10 cellular contexts compared by ENCODE assay signal in the genomic region with DNA sequence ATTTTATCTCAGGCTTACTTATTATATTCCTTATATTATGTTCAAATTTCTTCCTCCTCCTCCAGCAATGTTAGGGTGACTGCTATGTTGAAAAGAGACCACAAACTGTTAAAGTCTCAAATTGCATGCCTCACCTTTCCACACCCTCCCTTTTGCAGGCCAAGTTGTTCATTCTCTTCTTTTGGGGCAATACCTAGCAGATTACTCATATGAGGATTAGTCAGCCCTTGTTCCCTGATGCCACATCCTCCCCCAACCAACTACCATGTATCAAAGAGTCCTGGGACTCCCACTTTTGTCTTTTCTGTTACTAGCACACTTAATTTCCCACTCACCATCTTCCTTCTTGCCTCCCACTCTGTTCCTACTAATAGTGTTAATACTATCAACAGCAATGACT.
DNase-seq lines count a peak whose midpoint lies in the region; ATAC-seq and TF ChIP-seq lines count a peak whose summit lies in the region.
"Had no signal": no experiment of that assay in that cellular context is flagged by ENCODE, and none has a peak within 500 bp of the region (broad histone marks: within the 10 kb centered on the region; RNA-seq: fewer than 3 reads in every experiment).

No MANE protein-coding gene starts in this region.

- H3K9me3 Mint-ChIP-seq in activated naive CD4-positive, alpha-beta T cell treated with anti-CD3 and anti-CD28 coated beads for 36 hours: no peaks in the 10 kb centered on the region
- no peaks in the 10 kb centered on the region for H3K9me3 Mint-ChIP-seq in activated naive CD4-positive, alpha-beta T cell treated with anti-CD3 and anti-CD28 coated beads, Interleukin-2, amount 10 ng/mL, durations not matched to agents 7 days and 5 days
- H3K9me3 Mint-ChIP-seq in stimulated activated naive CD8-positive, alpha-beta T cell treated with anti-CD3 and anti-CD28 coated beads, Interleukin-15, amount 100 ng/mL, for 72 hours: peaks cover 7 to 12% of the 10 kb centered on the region in 2 donors

- H3K14ac ChIP-seq in trophoblast cell (ENCODE audit: low read length): no peak overlapping the region

- CTCF ChIA-PET in activated naive CD4-positive, alpha-beta T cell treated with anti-CD3 and anti-CD28 coated beads for 36 hours (lab: Charles Lee): no interaction called here
- CTCF ChIA-PET in activated naive CD4-positive, alpha-beta T cell treated with anti-CD3 and anti-CD28 coated beads, Interleukin-2, amount 10 ng/mL, durations not matched to agents 7 days and 5 days (lab: Charles Lee): no interaction called here

- H2BK120ac ChIP-seq in trophoblast cell (ENCODE audit: insufficient read depth, low read length, poor library complexity): no peak overlapping the region

- peak; percentile 81 for ATAC-seq in stimulated activated naive CD8-positive, alpha-beta T cell treated with anti-CD3 and anti-CD28 coated beads, Interleukin-15, amount 100 ng/mL, for 72 hours
- ATAC-seq in HG03139 (IDR thresholded peaks at IDR 0.05; ENCODE audit: unreplicated experiment): no peak

- H3K4me1 Mint-ChIP-seq in activated naive CD4-positive, alpha-beta T cell treated with anti-CD3 and anti-CD28 coated beads for 36 hours (ENCODE audit: low read depth): no peaks in the 10 kb centered on the region
- H3K4me1 Mint-ChIP-seq in activated naive CD4-positive, alpha-beta T cell treated with anti-CD3 and anti-CD28 coated beads, Interleukin-2, amount 10 ng/mL, durations not matched to agents 7 days and 5 days: no peaks in the 10 kb centered on the region
- H3K4me1 Mint-ChIP-seq in stimulated activated naive CD8-positive, alpha-beta T cell treated with anti-CD3 and anti-CD28 coated beads, Interleukin-15, amount 100 ng/mL, for 72 hours: no peaks in the 10 kb centered on the region

- H3K4ac ChIP-seq in trophoblast cell (ENCODE audit: low read depth, low read length): no peak overlapping the region

- no peak overlapping the region for H2AFZ ChIP-seq in trophoblast cell (ENCODE audit: insufficient read depth, low read length, poor library complexity)

- intact Hi-C loops in activated naive CD4-positive, alpha-beta T cell treated with anti-CD3 and anti-CD28 coated beads for 36 hours (cut with micrococcal nuclease): loop anchor here (10.0 kb wide), 1 partner anchor 1214 kb away; a partner anchor contains a TSS

- H3K23ac ChIP-seq in trophoblast cell (ENCODE audit: low read length): no peak overlapping the region

- H3K4me3 Mint-ChIP-seq in activated naive CD4-positive, alpha-beta T cell treated with anti-CD3 and anti-CD28 coated beads for 36 hours: no peak overlapping the region
- H3K4me3 Mint-ChIP-seq in activated naive CD4-positive, alpha-beta T cell treated with anti-CD3 and anti-CD28 coated beads, Interleukin-2, amount 10 ng/mL, durations not matched to agents 7 days and 5 days: no peak overlapping the region
- H3K4me3 Mint-ChIP-seq in stimulated activated naive CD8-positive, alpha-beta T cell treated with anti-CD3 and anti-CD28 coated beads, Interleukin-15, amount 100 ng/mL, for 72 hours: no peak overlapping the region

- no peak overlapping the region for H3K4me2 ChIP-seq in trophoblast cell (ENCODE audit: low read length)

- no peaks in the 10 kb centered on the region for H3K36me3 ChIP-seq in brain microvascular endothelial cell (replicated peaks)
- H3K36me3 ChIP-seq in trophoblast cell (ENCODE audit: control insufficient read depth in 1 of 2, insufficient read depth in 2 of 2, low read length in 2 of 2): no peaks in the 10 kb centered on the region

- H3K9ac ChIP-seq in trophoblast cell (ENCODE audit: low read length): no peak overlapping the region

- peak; percentile 14 for DNase-seq in activated naive CD4-positive, alpha-beta T cell treated with anti-CD3 and anti-CD28 coated beads for 36 hours
- no peak for DNase-seq in activated naive CD4-positive, alpha-beta T cell treated with anti-CD3 and anti-CD28 coated beads, Interleukin-2, amount 10 ng/mL, durations not matched to agents 7 days and 5 days
- DNase-seq in HS-5 (ENCODE audit: low read depth): peak; percentile 82
- DNase-seq in brain microvascular endothelial cell: peak; percentile 61
- no peak for DNase-seq in stimulated activated naive CD8-positive, alpha-beta T cell treated with anti-CD3 and anti-CD28 coated beads, Interleukin-15, amount 100 ng/mL, for 72 hours
- DNase-seq in trophoblast cell: no peak
- no peak for DNase-seq in germinal center (ENCODE audit: low spot score)
- DNase-seq: AML-193, H7 had no signal

- no peak for TF ChIP-seq CTCF in brain microvascular endothelial cell (IDR thresholded peaks at IDR 0.05; ENCODE audit: low read depth, low read length, missing control alignments)

- no peaks in the 10 kb centered on the region for H3K79me2 ChIP-seq in trophoblast cell (ENCODE audit: control insufficient read depth, insufficient read depth, low read length, poor library complexity)

- in situ Hi-C loops in brain microvascular endothelial cell (cut with HindIII; ENCODE audit: low pct_ligation_motif_present, low sequenced_read_pairs): no loop called here

- H3K18ac ChIP-seq in trophoblast cell (ENCODE audit: low read length): no peak overlapping the region

- no peak overlapping the region for H2BK12ac ChIP-seq in trophoblast cell (ENCODE audit: low read length)

- H3K27ac ChIP-seq in brain microvascular endothelial cell: no peak overlapping the region
- no peak overlapping the region for H3K27ac ChIP-seq in trophoblast cell (ENCODE audit: low read depth, low read length)

- H3K9me3 ChIP-seq in trophoblast cell (ENCODE audit: insufficient read depth, low read depth, low read length): no peaks in the 10 kb centered on the region

- H3K27me3 ChIP-seq in brain microvascular endothelial cell (replicated peaks): no peaks in the 10 kb centered on the region
- no peaks in the 10 kb centered on the region for H3K27me3 ChIP-seq in trophoblast cell (ENCODE audit: insufficient read depth, low read length)

- no peak overlapping the region for H4K12ac ChIP-seq in trophoblast cell (ENCODE audit: low read depth, low read length)

- H4K91ac ChIP-seq in trophoblast cell (ENCODE audit: low read depth, low read length): no peak overlapping the region

- peaks cover 15% of the 10 kb centered on the region for H3K27me3 Mint-ChIP-seq in activated naive CD4-positive, alpha-beta T cell treated with anti-CD3 and anti-CD28 coated beads for 36 hours (ENCODE audit: low read depth)
- H3K27me3 Mint-ChIP-seq in activated naive CD4-positive, alpha-beta T cell treated with anti-CD3 and anti-CD28 coated beads, Interleukin-2, amount 10 ng/mL, durations not matched to agents 7 days and 5 days: no peaks in the 10 kb centered on the region
- peaks cover 11% of the 10 kb centered on the region for H3K27me3 Mint-ChIP-seq in stimulated activated naive CD8-positive, alpha-beta T cell treated with anti-CD3 and anti-CD28 coated beads, Interleukin-15, amount 100 ng/mL, for 72 hours

- H3K27ac Mint-ChIP-seq in activated naive CD4-positive, alpha-beta T cell treated with anti-CD3 and anti-CD28 coated beads for 36 hours: no peak overlapping the region
- H3K27ac Mint-ChIP-seq in activated naive CD4-positive, alpha-beta T cell treated with anti-CD3 and anti-CD28 coated beads, Interleukin-2, amount 10 ng/mL, durations not matched to agents 7 days and 5 days: no peak overlapping the region
- no peak overlapping the region for H3K27ac Mint-ChIP-seq in stimulated activated naive CD8-positive, alpha-beta T cell treated with anti-CD3 and anti-CD28 coated beads, Interleukin-15, amount 100 ng/mL, for 72 hours

- no peaks in the 10 kb centered on the region for H3K79me1 ChIP-seq in trophoblast cell (ENCODE audit: low read length)

- no peaks in the 10 kb centered on the region for H3K4me1 ChIP-seq in trophoblast cell (ENCODE audit: control insufficient read depth in 1 of 2, insufficient read depth in 2 of 2, low read length in 2 of 2)

- H4K8ac ChIP-seq in trophoblast cell (ENCODE audit: low read depth, low read length): no peak overlapping the region

- H2AK5ac ChIP-seq in trophoblast cell (ENCODE audit: low read length): no peak overlapping the region

- H2BK5ac ChIP-seq in trophoblast cell (ENCODE audit: low read depth, low read length, poor library complexity): no peak overlapping the region

- H3K4me3 ChIP-seq in brain microvascular endothelial cell (ENCODE audit: low read depth, low read length) (no peak overlapping the region), trophoblast cell (ENCODE audit: low read depth, low read length) (no peak overlapping the region)

- H3K36me3 Mint-ChIP-seq in activated naive CD4-positive, alpha-beta T cell treated with anti-CD3 and anti-CD28 coated beads for 36 hours (ENCODE audit: low read depth): no peaks in the 10 kb centered on the region
- H3K36me3 Mint-ChIP-seq in activated naive CD4-positive, alpha-beta T cell treated with anti-CD3 and anti-CD28 coated beads, Interleukin-2, amount 10 ng/mL, durations not matched to agents 7 days and 5 days: no peaks in the 10 kb centered on the region

Comparison
In these comparisons a context has a peak if more than half of its experiments do, and no peak if none do; other contexts are left out.
1. DNase-seq: peak in activated naive CD4-positive, alpha-beta T cell treated with anti-CD3 and anti-CD28 coated beads for 36 hours (single experiment), HS-5 (single experiment) and brain microvascular endothelial cell (single experiment); none in activated naive CD4-positive, alpha-beta T cell treated with anti-CD3 and anti-CD28 coated beads, Interleukin-2, amount 10 ng/mL, durations not matched to agents 7 days and 5 days (single experiment), stimulated activated naive CD8-positive, alpha-beta T cell treated with anti-CD3 and anti-CD28 coated beads, Interleukin-15, amount 100 ng/mL, for 72 hours (0 of 2), trophoblast cell (0 of 2) and germinal center (single experiment).